22 cellular contexts compared by ENCODE assay signal in the genomic region with DNA sequence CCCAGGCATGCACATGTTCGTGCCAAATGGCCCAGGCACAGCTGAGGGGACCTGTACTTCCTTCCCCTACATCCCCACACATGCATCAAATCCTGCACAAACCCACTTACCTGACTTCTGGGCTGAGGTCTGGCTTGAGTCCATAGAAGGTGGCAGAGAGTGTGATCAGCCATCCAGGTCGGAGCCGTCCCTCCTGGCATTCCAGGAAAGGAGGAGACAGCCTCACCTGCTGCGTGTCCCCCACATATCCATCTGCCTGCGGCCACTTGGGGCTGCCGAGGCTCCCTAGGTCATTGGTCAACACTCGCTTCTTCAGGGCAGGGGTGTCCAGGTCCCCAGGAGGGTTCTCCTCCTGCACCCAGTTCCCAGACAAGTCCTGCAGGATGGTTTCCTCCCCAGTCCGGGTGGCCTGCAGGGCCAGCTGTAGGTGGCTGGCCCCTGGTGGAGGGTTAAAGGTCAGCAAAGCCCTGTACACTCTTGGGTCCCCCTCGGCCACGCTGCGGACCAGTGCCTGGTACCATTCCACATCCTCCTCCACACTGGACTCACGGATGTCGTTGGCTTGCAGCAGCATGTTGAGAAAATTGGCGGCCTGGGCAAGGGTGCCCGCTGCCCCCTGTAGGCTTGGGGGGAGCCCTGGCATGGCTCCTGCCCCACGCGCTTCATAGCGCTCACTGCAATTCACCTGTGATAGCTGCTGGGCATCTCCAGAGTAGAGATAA. TPM values are rescaled to one million over a fixed set of nuclear protein-coding genes. Genes with fewer than 3 reads are reported as not detected.
"Had no signal": no experiment of that assay in that cellular context is flagged by ENCODE, and none has a peak within 500 bp of the region (broad histone marks: within the 10 kb centered on the region; RNA-seq: fewer than 3 reads in every experiment).

No MANE protein-coding gene starts in this region.

- ATAC-seq: activated CD4-positive, alpha-beta T cell treated with anti-CD3 and anti-CD28 coated beads for 36 hours; activated T-helper 17 cell treated with anti-CD3 and anti-CD28 coated beads, Interleukin-2, amount 50 U/mL, for 72 hours; K562; PC-3; T-cell had no signal

- FAIRE-seq: K562, RCC 7860 had no signal

- DNase-seq: activated CD4-positive, alpha-beta memory T cell treated with anti-CD3 and anti-CD28 coated beads, Interleukin-2, amount 10 ng/mL, durations not matched to agents 7 days and 5 days; activated CD4-positive, alpha-beta T cell treated with anti-CD3 and anti-CD28 coated beads for 36 hours; activated CD4-positive, alpha-beta T cell treated with anti-CD3 and anti-CD28 coated beads, Interleukin-2, amount 50 U/mL, for 1 hour; activated naive CD4-positive, alpha-beta T cell treated with anti-CD3 and anti-CD28 coated beads, Interleukin-2, amount 50 U/mL, for 16 hours; activated naive CD8-positive, alpha-beta T cell treated with anti-CD3 and anti-CD28 coated beads, Interleukin-2, amount 10 ng/mL, durations not matched to agents 7 days and 5 days; activated T-cell treated with anti-CD3 and anti-CD28 coated beads for 4 hours; activated T-cell treated with anti-CD3 and anti-CD28 coated beads, Interleukin-2, amount 50 U/mL, for 48 hours; adrenal gland; Karpas-422; MM.1S; NCI-H1105; NCI-H1436; NCI-H2029 treated with DMSO at 0.1 percent for 48 hours; NCI-H510A treated with DMSO at 0.1 percent for 48 hours; PC-3; SHP77; T-cell; WERI-Rb-1 had no signal

- H3K4me1 ChIP-seq: adrenal gland had no signal

- H3K36me3 ChIP-seq: adrenal gland, WERI-Rb-1 had no signal

- H3K4me3 ChIP-seq: adrenal gland, K562 had no signal

- H3K9me3 ChIP-seq: adrenal gland had no signal

- H3K27me3 ChIP-seq: adrenal gland had no signal

- H3K27ac ChIP-seq: adrenal gland, WERI-Rb-1 had no signal

RNA-seq across cellular contexts. Expression of a gene that starts 0.7 kb away (rescaled TPM):
- total RNA-seq: K562; PC-3; T-helper 2 cell treated with Interferon-gamma antibody and Interleukin-4, amounts not matched to agents 100 ng/mL and 5 ng/mL, for 36 hours had no signal
- polyA plus RNA-seq: K562 had no signal
